Comparison of ENCODE assay signal across 9 cellular contexts in genomic region chr3:150062492-150062891, GRCh38.
DNase-seq lines count a peak whose midpoint lies in the region; ATAC-seq and TF ChIP-seq lines count a peak whose summit lies in the region.
"Had no signal": no experiment of that assay in that cellular context is flagged by ENCODE, and none has a peak within 500 bp of the region (broad histone marks: within the 10 kb centered on the region; RNA-seq: fewer than 3 reads in every experiment).

No MANE protein-coding gene starts in this region.

- peaks cover 0 to 8% of the 10 kb centered on the region in 2 donors for H3K27me3 ChIP-seq in left lung

- peak overlapping the region; percentile 98 for H3K27ac Mint-ChIP-seq in chondrocyte (ENCODE audit: unreplicated experiment)
- H3K27ac Mint-ChIP-seq: T-helper 2 cell treated with Interferon-gamma antibody and Interleukin-4, amounts not matched to agents 5 μg/mL and 100 μg/mL, for 36 hours had no signal

- intact Hi-C loops in left lung (cut with DNase I), result no loop called here

- TF ChIP-seq CTCF in chondrocyte (IDR thresholded peaks at IDR 0.05) (no peak), left lung (IDR thresholded peaks at IDR 0.05) (no peak)

- peaks cover 33% of the 10 kb centered on the region for H3K4me1 Mint-ChIP-seq in chondrocyte (ENCODE audit: low read depth)

- H3K36me3 Mint-ChIP-seq in chondrocyte (ENCODE audit: low read depth), result no peaks in the 10 kb centered on the region

- no peaks in the 10 kb centered on the region for H3K36me3 ChIP-seq in left lung

- DNase-seq in M059J (ENCODE audit: low read depth), result peak; percentile 88
- DNase-seq in chondrocyte (ENCODE audit: low spot score), result no peak
- DNase-seq in left lung, result no peak
- DNase-seq in superior temporal gyrus (ENCODE audit: extremely low spot score), result peak; percentile 49
- DNase-seq in kidney glomerular epithelial cell (lab: John Stamatoyannopoulos, UW), result no peak
- DNase-seq in stimulated activated naive CD8-positive, alpha-beta T cell treated with anti-CD3 and anti-CD28 coated beads, Interleukin-15, Interleukin-2, amounts not matched to agents 100 U/mL and 50 U/mL, for 24 hours, result no peak
- no peak for DNase-seq in NCI-H1417 treated with DMSO at 0.1 percent for 48 hours (lab: John Stamatoyannopoulos, UW)

- peak overlapping the region; percentile 28 to 72 for H3K27ac ChIP-seq in left lung

- no peaks in the 10 kb centered on the region for H3K9me3 Mint-ChIP-seq in chondrocyte (ENCODE audit: low read depth)
- H3K9me3 Mint-ChIP-seq: T-helper 2 cell treated with Interferon-gamma antibody and Interleukin-4, amounts not matched to agents 5 μg/mL and 100 μg/mL, for 36 hours had no signal

- no peaks in the 10 kb centered on the region for H3K9me3 ChIP-seq in left lung

- ATAC-seq in left lung (peak; percentile 63), HG02938 (IDR thresholded peaks at IDR 0.05; ENCODE audit: unreplicated experiment) (no peak)
- no peak for ATAC-seq in stimulated activated naive CD8-positive, alpha-beta T cell treated with anti-CD3 and anti-CD28 coated beads, Interleukin-15, Interleukin-2, amounts not matched to agents 100 U/mL and 50 U/mL, for 24 hours

- no peaks in the 10 kb centered on the region for H3K4me1 ChIP-seq in left lung

- peak overlapping the region; percentile 67 for H3K4me3 Mint-ChIP-seq in chondrocyte (ENCODE audit: unreplicated experiment)
- H3K4me3 Mint-ChIP-seq: T-helper 2 cell treated with Interferon-gamma antibody and Interleukin-4, amounts not matched to agents 5 μg/mL and 100 μg/mL, for 36 hours had no signal

- no peaks in the 10 kb centered on the region for H3K27me3 Mint-ChIP-seq in chondrocyte (ENCODE audit: low read depth)

- no peak overlapping the region for H3K4me3 ChIP-seq in left lung

Comparison
In these comparisons a context has a peak if more than half of its experiments do, and no peak if none do; other contexts are left out.
1. DNase-seq: peak in M059J (single experiment) and superior temporal gyrus (single experiment); none in chondrocyte (single experiment), left lung (0 of 2), kidney glomerular epithelial cell (single experiment), stimulated activated naive CD8-positive, alpha-beta T cell treated with anti-CD3 and anti-CD28 coated beads, Interleukin-15, Interleukin-2, amounts not matched to agents 100 U/mL and 50 U/mL, for 24 hours (single experiment) and NCI-H1417 treated with DMSO at 0.1 percent for 48 hours (single experiment).